In the genomic region with DNA sequence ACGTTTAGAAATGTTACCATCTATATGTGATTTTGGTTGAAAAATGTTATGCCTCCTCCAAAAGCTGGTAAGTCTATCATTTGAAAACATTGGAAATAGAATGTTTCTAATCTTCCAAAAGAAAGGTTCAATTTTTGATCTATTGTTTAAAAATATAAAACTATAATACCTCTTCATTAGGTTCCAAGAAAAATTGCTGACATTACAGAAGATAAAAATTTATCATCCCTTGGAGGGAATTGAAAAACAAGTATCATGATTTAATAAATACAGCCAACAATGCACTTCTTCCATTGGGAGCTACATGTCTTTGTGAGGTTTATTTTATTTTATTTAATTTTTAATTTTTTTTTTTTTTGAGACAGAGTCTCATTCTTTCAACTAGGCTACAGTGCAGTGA, we compare ENCODE assay signal across 34 cellular contexts.
DNase-seq lines count a peak whose midpoint lies in the region; ATAC-seq, FAIRE-seq and TF ChIP-seq lines count a peak whose summit lies in the region.
"Had no signal": no experiment of that assay in that cellular context is flagged by ENCODE, and none has a peak within 500 bp of the region (broad histone marks: within the 10 kb centered on the region; RNA-seq: fewer than 3 reads in every experiment).

No MANE protein-coding gene starts in this region.

- no peak overlapping the region for H4K91ac ChIP-seq in IMR-90 (ENCODE audit: insufficient read depth, low read depth, low read length)

- H3K27ac ChIP-seq in HepG2 (ENCODE audit: extremely low read length, insufficient read depth, low read length): no peak overlapping the region
- no peak overlapping the region for H3K27ac ChIP-seq in right lobe of liver
- H3K27ac ChIP-seq in A549: no peak overlapping the region
- H3K27ac ChIP-seq in IMR-90 (ENCODE audit: insufficient read depth, low read length): no peak overlapping the region
- H3K27ac ChIP-seq in K562 (ENCODE audit: extremely low read depth, low read depth, low read length): no peak overlapping the region
- H3K27ac ChIP-seq in adrenal gland: no peak overlapping the region
- H3K27ac ChIP-seq: 22Rv1; BLaER1; BLaER1 treated with 17β-estradiol and CSF1 and Interleukin-3, amounts not matched to agents 10 nM and 100 nM; C4-2B had no signal

- no peak overlapping the region for H3K18ac ChIP-seq in IMR-90 (ENCODE audit: low read depth, low read length)

- H3K79me2 ChIP-seq in HepG2 (ENCODE audit: insufficient read depth, low read length) (no peaks in the 10 kb centered on the region), K562 (ENCODE audit: control insufficient read depth, insufficient read depth, low read length) (no peaks in the 10 kb centered on the region)

- in situ Hi-C loops in HepG2 (cut with HindIII; ENCODE audit: extremely low pct_ligation_motif_present, low pct_unique_long_range_greater_than_20kb): no loop called here
- in situ Hi-C loops in IMR-90 (cut with MboI; ENCODE audit: low sequenced_read_pairs): no loop called here
- in situ Hi-C loops in K562 (cut with MboI): no loop called here

- H2BK15ac ChIP-seq in IMR-90 (ENCODE audit: low read depth, low read length): no peak overlapping the region

- CTCF ChIA-PET in HepG2 (lab: Yijun Ruan, JAX; ENCODE audit: low intra/inter-chr PET ratio, low total read pairs) (no interaction called here), A549 (lab: Yijun Ruan, JAX) (interaction anchor here (0.6 kb wide), 1 partner anchor 132 kb away, joined by 3 read pairs; no protein-coding TSS in a partner anchor), IMR-90 (lab: Yijun Ruan, JAX) (no interaction called here), K562 (lab: Yijun Ruan, JAX; ENCODE audit: low intra/inter-chr PET ratio) (no interaction called here)

- intact Hi-C loops in HepG2 (cut with micrococcal nuclease; ENCODE audit: unreplicated experiment) (no loop called here), right lobe of liver (cut with DNase I) (no loop called here), IMR-90 (cut with micrococcal nuclease) (no loop called here), K562 (cut with micrococcal nuclease) (no loop called here), adrenal gland (cut with DNase I) (no loop called here)

- dilution Hi-C loops in IMR-90 (cut with HindIII; ENCODE audit: low sequenced_read_pairs, unreplicated experiment): no loop called here

- no peak overlapping the region for H2BK20ac ChIP-seq in IMR-90 (ENCODE audit: low read depth, low read length)

- no peak overlapping the region for H4K5ac ChIP-seq in IMR-90 (ENCODE audit: low read depth, low read length)

- H2AK9ac ChIP-seq in IMR-90 (replicated peaks; ENCODE audit: low read depth, low read length, poor library complexity): no peak overlapping the region

- H2AFZ ChIP-seq in HepG2 (ENCODE audit: low read length): no peak overlapping the region
- H2AFZ ChIP-seq in IMR-90 (replicated peaks; ENCODE audit: low read length, poor library complexity): no peak overlapping the region
- no peak overlapping the region for H2AFZ ChIP-seq in K562 (ENCODE audit: low read depth, low read length)

- no peaks in the 10 kb centered on the region for H4K20me1 ChIP-seq in HepG2 (ENCODE audit: insufficient read depth, low read length)
- no peaks in the 10 kb centered on the region for H4K20me1 ChIP-seq in IMR-90 (ENCODE audit: insufficient read depth, low read length)
- H4K20me1 ChIP-seq in K562 (replicated peaks; ENCODE audit: control insufficient read depth, insufficient read depth, low read length): no peaks in the 10 kb centered on the region
- H4K20me1 ChIP-seq: BLaER1; BLaER1 treated with 17β-estradiol and CSF1 and Interleukin-3, amounts not matched to agents 10 nM and 100 nM had no signal

- H3K36me3 ChIP-seq in HepG2 (replicated peaks in 1 of 2; ENCODE audit: control insufficient read depth in 1 of 2, insufficient read depth in 2 of 2, low read length in 2 of 2) (0 out of 5 replicates have a peak, but pooled peaks cover 0 to 6% of the 10 kb centered on the region in 2 experiments), right lobe of liver (no peaks in the 10 kb centered on the region), IMR-90 (ENCODE audit: control insufficient read depth, insufficient read depth, low read length) (peaks cover 1% of the 10 kb centered on the region; the same call in 1 of the 2 replicates), K562 (ENCODE audit: control insufficient read depth, insufficient read depth, low read length) (no peaks in the 10 kb centered on the region), adrenal gland (replicated peaks in 1 of 2) (no peaks in the 10 kb centered on the region)
- H3K36me3 ChIP-seq: BE2C had no signal

- no peak for TF ChIP-seq POLR2A in HepG2 (IDR thresholded peaks at IDR 0.05; ENCODE audit: insufficient read depth in 1 of 2, low read depth in 2 of 2, low read length in 2 of 2)
- no peak for TF ChIP-seq POLR2A in right lobe of liver (IDR thresholded peaks at IDR 0.05)
- no peak for TF ChIP-seq POLR2A in A549 (IDR thresholded peaks at IDR 0.05; ENCODE audit: low read length)
- TF ChIP-seq POLR2A in IMR-90 (IDR thresholded peaks at IDR 0.05; ENCODE audit: low read depth, low read length): no peak
- no peak for TF ChIP-seq POLR2A in K562 (conservative IDR thresholded peaks at IDR 0.05)
- no peak for TF ChIP-seq POLR2A in adrenal gland (IDR thresholded peaks at IDR 0.05)

- H4K8ac ChIP-seq in IMR-90 (ENCODE audit: low read depth in 2 of 2, low read length in 2 of 2): no peak overlapping the region

- POLR2A ChIA-PET in HepG2 (lab: Yijun Ruan, JAX) (no interaction called here), A549 (lab: Yijun Ruan, JAX) (no interaction called here), IMR-90 (lab: Charles Lee; ENCODE audit: unreplicated experiment) (no interaction called here), K562 (lab: Yijun Ruan, JAX) (interaction anchor here (0.7 kb wide), 1 partner anchor 194 kb away, joined by 3 read pairs; no protein-coding TSS in a partner anchor)

- H3K27me3 ChIP-seq in HepG2 (ENCODE audit: control insufficient read depth in 1 of 2, insufficient read depth in 2 of 2, low read length in 2 of 2): no peaks in the 10 kb centered on the region
- no peaks in the 10 kb centered on the region for H3K27me3 ChIP-seq in right lobe of liver
- no peaks in the 10 kb centered on the region for H3K27me3 ChIP-seq in IMR-90 (ENCODE audit: control insufficient read depth, insufficient read depth, low read length)
- no peaks in the 10 kb centered on the region for H3K27me3 ChIP-seq in K562 (ENCODE audit: control insufficient read depth in 2 of 2, insufficient read depth in 2 of 2, low read length in 2 of 2)
- H3K27me3 ChIP-seq in adrenal gland: no peaks in the 10 kb centered on the region
- H3K27me3 ChIP-seq: BE2C; BLaER1; BLaER1 treated with 17β-estradiol and CSF1 and Interleukin-3, amounts not matched to agents 10 nM and 100 nM had no signal

- DNase-seq in HepG2 (ENCODE audit: low spot score) (no peak), right lobe of liver (no peak), A549 (ENCODE audit: low read depth in 1 of 2, low spot score in 1 of 2) (no peak), IMR-90 (no peak), K562 (ENCODE audit: extremely low read depth in 1 of 4, low spot score in 3 of 4) (no peak), adrenal gland (no peak), islet precursor cell (no peak)
- no peak for DNase-seq in effector CD4-positive, alpha-beta T cell
- DNase-seq: 8988T; ACHN; AML-193; BE2C; C1 segment of cervical spinal cord; Caco-2; Calu3; CD4-positive, alpha-beta memory T cell; CD4-positive, alpha-beta T cell; CD4-positive, CD25-positive, alpha-beta regulatory T cell; CD8-positive, alpha-beta memory T cell; CD8-positive, alpha-beta T cell; COR-L47; DMS 273 treated with DMSO at 0.1 percent for 48 hours; DMS153; DMS53; DMS79; DMS79 treated with DMSO at 0.1 percent for 48 hours; DND-41; EL had no signal

- H3K9me1 ChIP-seq in IMR-90 (ENCODE audit: insufficient read depth, low read length) (0 out of 2 replicates have a peak, but pooled peaks cover 5% of the 10 kb centered on the region), K562 (ENCODE audit: control insufficient read depth, insufficient read depth, low read length) (no peaks in the 10 kb centered on the region)

- FAIRE-seq in HepG2 (lab: Jason Lieb, UNC) (no peak), A549 (lab: Jason Lieb, UNC) (no peak), K562 (lab: Jason Lieb, UNC) (no peak)
- FAIRE-seq: A204.1, D721Med had no signal

- no peak overlapping the region for H3K4me2 ChIP-seq in HepG2 (ENCODE audit: low read depth, low read length)
- no peak overlapping the region for H3K4me2 ChIP-seq in A549
- H3K4me2 ChIP-seq in IMR-90 (ENCODE audit: low read depth, low read length): no peak overlapping the region
- no peak overlapping the region for H3K4me2 ChIP-seq in K562 (ENCODE audit: insufficient read depth, low read length)
- H3K4me2 ChIP-seq: BLaER1; BLaER1 treated with 17β-estradiol and CSF1 and Interleukin-3, amounts not matched to agents 10 nM and 100 nM had no signal

- no peak overlapping the region for H2BK5ac ChIP-seq in IMR-90 (ENCODE audit: low read depth, low read length, poor library complexity, severe bottlenecking)

- no peak for ATAC-seq in HepG2
- ATAC-seq in right lobe of liver: no peak
- ATAC-seq in A549: no peak
- no peak for ATAC-seq in IMR-90 (ENCODE audit: low read depth)
- ATAC-seq in K562: no peak
- ATAC-seq: CD8-positive, alpha-beta T cell had no signal

- no peak overlapping the region for H2AK5ac ChIP-seq in IMR-90 (ENCODE audit: low read depth, low read length)

- H3K9ac ChIP-seq in HepG2 (ENCODE audit: insufficient read depth, low read depth, low read length): no peak overlapping the region
- H3K9ac ChIP-seq in IMR-90 (ENCODE audit: low read depth, low read length): no peak overlapping the region
- H3K9ac ChIP-seq in K562 (ENCODE audit: insufficient read depth in 1 of 2, low read depth in 2 of 2, low read length in 2 of 2): no peak overlapping the region
- H3K9ac ChIP-seq: BLaER1; BLaER1 treated with 17β-estradiol and CSF1 and Interleukin-3, amounts not matched to agents 10 nM and 100 nM had no signal

- WGBS in HepG2 (ENCODE audit: low lambda C conversion rate): 97% methylated on average over 1 of the region's 1 CpG
- 39% methylated on average over 1 of the region's 1 CpG for WGBS in right lobe of liver (ENCODE audit: insufficient coverage, low coverage, low lambda C conversion rate, missing lambda C conversion rate)
- 81% methylated on average over 1 of the region's 1 CpG for WGBS in A549 (ENCODE audit: missing lambda C conversion rate)
- no CpG with 5 or more reads among the region's 1 CpG for WGBS in IMR-90 (ENCODE audit: extremely low coverage in 2 of 2, insufficient read length in 1 of 2), 2 experiments
- WGBS in K562 (ENCODE audit: insufficient coverage, low coverage, missing lambda C conversion rate): 83% methylated on average over 1 of the region's 1 CpG
- WGBS in adrenal gland, 4 donors: 89 to 97% (median 92%) methylated on average over 1 of the region's 1 CpG

- peaks cover 23 to 25% of the 10 kb centered on the region in 2 experiments; a peak in 3 of 4 replicates for H3K79me1 ChIP-seq in IMR-90 (ENCODE audit: low read depth in 1 of 2, low read length in 2 of 2)

- no peak overlapping the region for H2BK120ac ChIP-seq in IMR-90 (ENCODE audit: low read depth, low read length)

- no peak overlapping the region for H3K56ac ChIP-seq in IMR-90 (ENCODE audit: extremely low read depth, insufficient read depth, low read length)

- no peak overlapping the region for H3K23ac ChIP-seq in IMR-90 (ENCODE audit: low read depth, low read length)

- H3K9me3 ChIP-seq in HepG2 (ENCODE audit: low read length): peaks cover 5% of the 10 kb centered on the region; the same call in 1 of the 2 replicates
- H3K9me3 ChIP-seq in right lobe of liver: no peaks in the 10 kb centered on the region
- H3K9me3 ChIP-seq in A549: peaks cover 8% of the 10 kb centered on the region; the same call in 1 of the 3 replicates
- H3K9me3 ChIP-seq in IMR-90 (ENCODE audit: control insufficient read depth, insufficient read depth, low read length): no peaks in the 10 kb centered on the region
- H3K9me3 ChIP-seq in K562 (replicated peaks; ENCODE audit: control insufficient read depth, insufficient read depth, low read depth, low read length): no peaks in the 10 kb centered on the region
- H3K9me3 ChIP-seq in adrenal gland (replicated peaks in 1 of 3): no peaks in the 10 kb centered on the region
- H3K9me3 ChIP-seq: BE2C had no signal

- H3K4ac ChIP-seq in IMR-90 (ENCODE audit: low read depth, low read length): no peak overlapping the region

- H3K4me3 ChIP-seq in HepG2 (replicated peaks in 1 of 3; ENCODE audit: insufficient read depth in 1 of 3, low read depth in 2 of 3, low read length in 3 of 3) (no peak overlapping the region), right lobe of liver (no peak overlapping the region), A549 (no peak overlapping the region), IMR-90 (ENCODE audit: insufficient read depth, low read depth, low read length) (no peak overlapping the region), K562 (no peak overlapping the region), adrenal gland (no peak overlapping the region)
- H3K4me3 ChIP-seq: BLaER1; BLaER1 treated with 17β-estradiol and CSF1 and Interleukin-3, amounts not matched to agents 10 nM and 100 nM had no signal

- H3K4me1 ChIP-seq in HepG2 (ENCODE audit: insufficient read depth, low read length) (peaks cover 28% of the 10 kb centered on the region), right lobe of liver (peaks cover 0 to 9% (median 3%) of the 10 kb centered on the region in 4 donors), A549 (peaks cover 15% of the 10 kb centered on the region), IMR-90 (ENCODE audit: control insufficient read depth, insufficient read depth, low read length) (no peaks in the 10 kb centered on the region), K562 (replicated peaks in 1 of 2; ENCODE audit: control insufficient read depth in 2 of 2, insufficient read depth in 2 of 2, low read length in 2 of 2) (no peaks in the 10 kb centered on the region), adrenal gland (replicated peaks in 1 of 2) (peaks cover 0 to 12% of the 10 kb centered on the region in 2 donors)
- H3K4me1 ChIP-seq: BE2C; BLaER1; BLaER1 treated with 17β-estradiol and CSF1 and Interleukin-3, amounts not matched to agents 10 nM and 100 nM had no signal

- TF ChIP-seq CTCF in HepG2 (CRISPR knock-in tag; IDR thresholded peaks at IDR 0.05) (no peak), right lobe of liver (IDR thresholded peaks at IDR 0.05) (no peak), A549 (IDR thresholded peaks at IDR 0.05) (no peak), IMR-90 (conservative IDR thresholded peaks at IDR 0.05; ENCODE audit: low read depth, low read length) (no peak), K562 (IDR thresholded peaks at IDR 0.05 in 2 of 3, conservative IDR thresholded peaks at IDR 0.05 in 1 of 3; ENCODE audit: insufficient read depth in 2 of 3, low read depth in 1 of 3, low read length in 3 of 3) (no peak), adrenal gland (IDR thresholded peaks at IDR 0.05) (no peak)

- TF ChIP-seq EP300 in HepG2 (IDR thresholded peaks at IDR 0.05; ENCODE audit: low read depth in 2 of 2, low read length in 2 of 2): no peak
- TF ChIP-seq EP300 in HepG2 (CRISPR knock-in tag; IDR thresholded peaks at IDR 0.05; ENCODE audit: borderline replicate concordance): no peak
- no peak for TF ChIP-seq EP300 in A549 (IDR thresholded peaks at IDR 0.05)
- TF ChIP-seq EP300 in K562 (IDR thresholded peaks at IDR 0.05; ENCODE audit: low read length): no peak

- H3K14ac ChIP-seq in IMR-90 (replicated peaks; ENCODE audit: low read depth, low read length): no peak overlapping the region

- BruUV-seq in HepG2 (replicated peaks; lab: Mats Ljungman, UMichigan) (no TSS peak), IMR-90 (replicated peaks; lab: Mats Ljungman, UMichigan) (no TSS peak), K562 (replicated peaks; lab: Mats Ljungman, UMichigan) (no TSS peak)

- TF ChIP-seq RAD21 in HepG2 (CRISPR knock-in tag; IDR thresholded peaks at IDR 0.05): no peak
- no peak for TF ChIP-seq RAD21 in A549 (conservative IDR thresholded peaks at IDR 0.05 in 1 of 2, IDR thresholded peaks at IDR 0.05 in 1 of 2)
- TF ChIP-seq RAD21 in IMR-90 (IDR thresholded peaks at IDR 0.05; ENCODE audit: low read length): no peak
- no peak for TF ChIP-seq RAD21 in K562 (CRISPR knock-in tag; conservative IDR thresholded peaks at IDR 0.05 in 1 of 2, IDR thresholded peaks at IDR 0.05 in 1 of 2)

Comparison
In these comparisons a context has a peak if more than half of its experiments do, and no peak if none do; other contexts are left out.
1. Of the 241 proteins assayed by ChIP-seq in both HepG2 and K562: peak only in HepG2: MAFK; only in K562: MAFG; in both: MAFF; in neither: 238.